In genomic region chr7:2354173-2355078, GRCh38 we compare ENCODE assay signal across 1 cellular context.
TF ChIP-seq lines count a peak whose summit lies in the region.

Gene EIF3B, plus strand, starts transcription at chr7:2354827. Its CDS starts 95 bp downstream, at chr7:2354922.

TF ChIP-seq in HepG2, 621 proteins besides CTCF, POLR2A, EP300 and RAD21 (continued from another document and continues in another):
- TF ChIP-seq ARID4A (CRISPR knock-in tag; IDR thresholded peaks at IDR 0.05; ENCODE audit: borderline replicate concordance): peak; percentile 84
- TF ChIP-seq ZNF180 (CRISPR knock-in tag; IDR thresholded peaks at IDR 0.05; ENCODE audit: borderline replicate concordance, low read depth): no peak
- TF ChIP-seq SIX4 (CRISPR knock-in tag; IDR thresholded peaks at IDR 0.05): no peak
- TF ChIP-seq ZNF670 (CRISPR knock-in tag; IDR thresholded peaks at IDR 0.05; ENCODE audit: borderline replicate concordance): no peak
- no peak; the same call in 1 of the 2 replicates for TF ChIP-seq E2F5 (CRISPR knock-in tag; conservative IDR thresholded peaks at IDR 0.05)
- TF ChIP-seq MEF2D (CRISPR knock-in tag; IDR thresholded peaks at IDR 0.05): no peak; the same call in 1 of the 2 replicates
- TF ChIP-seq FOXK1 (CRISPR knock-in tag; IDR thresholded peaks at IDR 0.05; ENCODE audit: borderline replicate concordance, low read depth): 0 out of 2 replicates have a peak, but pooled peaks have one; percentile 10
- TF ChIP-seq CSRNP2 (CRISPR knock-in tag; conservative IDR thresholded peaks at IDR 0.05; ENCODE audit: low read depth): peak; percentile 81; the same call in 1 of the 2 replicates
- TF ChIP-seq BHLHE40 (IDR thresholded peaks at IDR 0.05; ENCODE audit: low read length): peak; percentile 90
- no peak for TF ChIP-seq THAP8 (CRISPR knock-in tag; IDR thresholded peaks at IDR 0.05; ENCODE audit: borderline replicate concordance)
- TF ChIP-seq SRF (IDR thresholded peaks at IDR 0.05; ENCODE audit: low read depth, low read length): peak; percentile 50; the same call in 1 of the 2 replicates
- TF ChIP-seq MED1 (CRISPR knock-in tag; IDR thresholded peaks at IDR 0.05): peak; percentile 45; the same call in 1 of the 2 replicates
- TF ChIP-seq ZNF282 (IDR thresholded peaks at IDR 0.05; ENCODE audit: partially characterized antibody): no peak
- peak; percentile 63; the same call in 1 of the 2 replicates for TF ChIP-seq PHF20 (CRISPR knock-in tag; IDR thresholded peaks at IDR 0.05)
- peak; percentile 98 for TF ChIP-seq MAX (IDR thresholded peaks at IDR 0.05)
- TF ChIP-seq KDM6A (CRISPR knock-in tag; IDR thresholded peaks at IDR 0.05; ENCODE audit: low read depth): no peak
- no peak for TF ChIP-seq ZBTB4 (CRISPR knock-in tag; IDR thresholded peaks at IDR 0.05; ENCODE audit: borderline replicate concordance)
- no peak for TF ChIP-seq MIXL1 (CRISPR knock-in tag; IDR thresholded peaks at IDR 0.05)
- peak; percentile 81 for TF ChIP-seq THAP11 (CRISPR knock-in tag; IDR thresholded peaks at IDR 0.05)
- no peak for TF ChIP-seq NONO (IDR thresholded peaks at IDR 0.05)
- TF ChIP-seq NONO (CRISPR knock-in tag; conservative IDR thresholded peaks at IDR 0.05): peak; percentile 71
- no peak for TF ChIP-seq FOXP1 (IDR thresholded peaks at IDR 0.05)
- no peak for TF ChIP-seq FOXP1 (CRISPR knock-in tag; IDR thresholded peaks at IDR 0.05)
- TF ChIP-seq SRY (CRISPR knock-in tag; IDR thresholded peaks at IDR 0.05): no peak; the same call in 1 of the 2 replicates
- no peak; the same call in 1 of the 2 replicates for TF ChIP-seq ZNF547 (CRISPR knock-in tag; IDR thresholded peaks at IDR 0.05)
- TF ChIP-seq SOX5 (CRISPR knock-in tag; IDR thresholded peaks at IDR 0.05; ENCODE audit: borderline replicate concordance): peak; percentile 35
- TF ChIP-seq TMF1 (CRISPR knock-in tag; IDR thresholded peaks at IDR 0.05; ENCODE audit: low read depth): peak; percentile 79; the same call in 1 of the 2 replicates
- TF ChIP-seq SP5 (CRISPR knock-in tag; IDR thresholded peaks at IDR 0.05; ENCODE audit: borderline replicate concordance, low read depth): 0 out of 2 replicates have a peak, but pooled peaks have one; percentile 19
- peak; percentile 72; the same call in 1 of the 2 replicates for TF ChIP-seq TGIF2 (CRISPR knock-in tag; IDR thresholded peaks at IDR 0.05)
- TF ChIP-seq ZNF235 (CRISPR knock-in tag; IDR thresholded peaks at IDR 0.05; ENCODE audit: borderline replicate concordance): 0 out of 2 replicates have a peak, but pooled peaks have one; percentile 7
- peak; percentile 40 for TF ChIP-seq KAT8 (CRISPR knock-in tag; IDR thresholded peaks at IDR 0.05)
- TF ChIP-seq ZBTB7A (CRISPR knock-in tag; IDR thresholded peaks at IDR 0.05): no peak
- TF ChIP-seq RARG (CRISPR knock-in tag; IDR thresholded peaks at IDR 0.05; ENCODE audit: low read depth): no peak; the same call in 1 of the 2 replicates
- TF ChIP-seq RBM22 (optimal IDR thresholded peaks at IDR 0.05; ENCODE audit: low read length): peak; percentile 25
- TF ChIP-seq KAT2B (IDR thresholded peaks at IDR 0.05; ENCODE audit: borderline replicate concordance, low read depth, low read length): no peak
- peak; percentile 66; the same call in 1 of the 2 replicates for TF ChIP-seq GPN1 (CRISPR knock-in tag; IDR thresholded peaks at IDR 0.05; ENCODE audit: borderline replicate concordance)
- peak; percentile 77 for TF ChIP-seq PHF8 (CRISPR knock-in tag; IDR thresholded peaks at IDR 0.05)
- TF ChIP-seq ZNF17 (CRISPR knock-in tag; IDR thresholded peaks at IDR 0.05): no peak
- no peak for TF ChIP-seq ZBTB33 (CRISPR knock-in tag; IDR thresholded peaks at IDR 0.05)
- TF ChIP-seq PATZ1 (CRISPR knock-in tag; IDR thresholded peaks at IDR 0.05): peak; percentile 21; the same call in 1 of the 2 replicates
- TF ChIP-seq RXRB (CRISPR knock-in tag; IDR thresholded peaks at IDR 0.05; ENCODE audit: borderline replicate concordance): peak; percentile 23; the same call in 1 of the 2 replicates
- peak; percentile 42; the same call in 1 of the 2 replicates for TF ChIP-seq ZIK1 (CRISPR knock-in tag; IDR thresholded peaks at IDR 0.05; ENCODE audit: borderline replicate concordance, low read depth)
- TF ChIP-seq ZFYVE20 (CRISPR knock-in tag; IDR thresholded peaks at IDR 0.05; ENCODE audit: borderline replicate concordance, low read depth): 0 out of 2 replicates have a peak, but pooled peaks have one; percentile 53
- peak; percentile 76 for TF ChIP-seq DMAP1 (CRISPR knock-in tag; IDR thresholded peaks at IDR 0.05)
- no peak for TF ChIP-seq ZSCAN9 (CRISPR knock-in tag; IDR thresholded peaks at IDR 0.05; ENCODE audit: borderline replicate concordance)
- TF ChIP-seq SMARCE1 (IDR thresholded peaks at IDR 0.05; ENCODE audit: borderline replicate concordance): no peak
- TF ChIP-seq HCFC1 (IDR thresholded peaks at IDR 0.05; ENCODE audit: low read depth, low read length): peak; percentile 41; the same call in 1 of the 2 replicates
- TF ChIP-seq MXD4 (CRISPR knock-in tag; IDR thresholded peaks at IDR 0.05): peak; percentile 11; the same call in 1 of the 2 replicates
- no peak for TF ChIP-seq ZBTB7B (CRISPR knock-in tag; IDR thresholded peaks at IDR 0.05)
- TF ChIP-seq ZUFSP (CRISPR knock-in tag; IDR thresholded peaks at IDR 0.05; ENCODE audit: borderline replicate concordance): no peak
- peak; percentile 65; the same call in 1 of the 2 replicates for TF ChIP-seq KDM5A (IDR thresholded peaks at IDR 0.05; ENCODE audit: borderline replicate concordance, low read length)
- no peak for TF ChIP-seq SMC3 (IDR thresholded peaks at IDR 0.05; ENCODE audit: low read length)
- peak; percentile 24; the same call in 1 of the 2 replicates for TF ChIP-seq KLF12 (CRISPR knock-in tag; IDR thresholded peaks at IDR 0.05; ENCODE audit: borderline replicate concordance)
